ENCODE assay signal across 7 cellular contexts in the genomic region with DNA sequence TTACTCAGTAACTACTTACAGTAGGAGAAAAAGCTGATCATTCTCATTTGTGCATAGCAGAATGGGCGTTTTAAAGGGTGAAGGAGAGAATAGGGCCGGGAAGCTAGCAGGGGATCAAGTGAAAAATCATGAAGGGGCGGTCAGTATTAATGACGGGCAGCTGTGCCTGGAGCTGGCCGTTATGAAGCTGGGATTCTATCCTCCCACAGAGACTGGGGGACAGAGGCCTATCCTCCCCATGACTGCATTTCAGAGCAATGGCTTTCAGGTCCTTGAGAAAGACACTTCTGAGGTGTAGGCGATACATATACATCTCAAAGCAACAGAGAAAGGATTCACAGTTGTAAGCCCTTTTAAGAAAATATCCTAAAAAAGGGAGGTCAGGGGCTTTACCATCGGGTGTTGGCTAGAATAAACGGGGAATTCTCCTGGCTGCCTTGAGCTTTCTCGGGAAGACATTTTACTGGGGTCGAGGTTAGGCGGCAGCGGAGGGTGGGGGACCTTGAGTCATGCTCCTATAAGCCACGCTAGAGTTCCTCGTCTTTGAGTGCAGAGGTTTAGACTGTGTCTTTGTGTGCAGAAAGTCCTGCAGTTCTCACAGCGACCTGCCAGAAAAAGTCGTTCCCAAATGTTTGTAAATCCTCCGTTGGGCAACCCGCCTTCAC. TPM values are rescaled to one million over a fixed set of nuclear protein-coding genes. Genes with fewer than 3 reads are reported as not detected.
DNase-seq lines count a peak whose midpoint lies in the region; ATAC-seq and TF ChIP-seq lines count a peak whose summit lies in the region.

No MANE protein-coding gene starts in this region.

- DNase-seq in HFFc6 (no peak), immature natural killer cell (no peak), NCI-H2107 (lab: John Stamatoyannopoulos, UW) (no peak), ureter (ENCODE audit: low spot score) (no peak)
- DNase-seq in activated T-helper 2 cell treated with anti-CD3 and anti-CD28 coated beads, Interferon-gamma antibody, Interleukin-2, Interleukin-4, amounts not matched to agents 10 μg/mL and 5 μg/mL and 100 μg/mL, durations not matched to agents 14 hours and 24 hours and 36 hours (ENCODE audit: low spot score): no peak
- DNase-seq in stimulated activated naive CD8-positive, alpha-beta T cell treated with anti-CD3 and anti-CD28 coated beads, Interleukin-15, amount 100 ng/mL, for 72 hours: no peak

- no peak for TF ChIP-seq CTCF in HFFc6 (IDR thresholded peaks at IDR 0.05)

- H3K36me3 Mint-ChIP-seq in HFFc6 (ENCODE audit: low read depth): no peaks in the 10 kb centered on the region
- H3K36me3 Mint-ChIP-seq in activated T-helper 2 cell treated with anti-CD3 and anti-CD28 coated beads, Interferon-gamma antibody, Interleukin-2, Interleukin-4, amounts not matched to agents 10 μg/mL and 5 μg/mL and 100 μg/mL, durations not matched to agents 14 hours and 24 hours and 36 hours (ENCODE audit: low read depth): no peaks in the 10 kb centered on the region
- H3K36me3 Mint-ChIP-seq in immature natural killer cell: peaks cover 0 to 4% (median 0%) of the 10 kb centered on the region in 3 donors

- H3K4me1 Mint-ChIP-seq in HFFc6 (ENCODE audit: low read depth) (peaks cover 24% of the 10 kb centered on the region), immature natural killer cell (peaks cover 12 to 13% of the 10 kb centered on the region in 2 donors)
- no peaks in the 10 kb centered on the region for H3K4me1 Mint-ChIP-seq in activated T-helper 2 cell treated with anti-CD3 and anti-CD28 coated beads, Interferon-gamma antibody, Interleukin-2, Interleukin-4, amounts not matched to agents 10 μg/mL and 5 μg/mL and 100 μg/mL, durations not matched to agents 14 hours and 24 hours and 36 hours (ENCODE audit: low read depth)
- peaks cover 14% of the 10 kb centered on the region for H3K4me1 Mint-ChIP-seq in stimulated activated naive CD8-positive, alpha-beta T cell treated with anti-CD3 and anti-CD28 coated beads, Interleukin-15, amount 100 ng/mL, for 72 hours

- ATAC-seq in stimulated activated naive CD8-positive, alpha-beta T cell treated with anti-CD3 and anti-CD28 coated beads, Interleukin-15, amount 100 ng/mL, for 72 hours: no peak
- no peak for ATAC-seq in GM19467 (IDR thresholded peaks at IDR 0.05; ENCODE audit: unreplicated experiment)

- intact Hi-C loops in activated T-helper 2 cell treated with anti-CD3 and anti-CD28 coated beads, Interferon-gamma antibody, Interleukin-2, Interleukin-4, amounts not matched to agents 10 μg/mL and 5 μg/mL and 100 μg/mL, durations not matched to agents 14 hours and 24 hours and 36 hours (cut with micrococcal nuclease): no loop called here

- H3K27me3 Mint-ChIP-seq in HFFc6 (ENCODE audit: insufficient read depth) (peaks cover 5% of the 10 kb centered on the region), immature natural killer cell (ENCODE audit: low read depth in 3 of 3) (peaks cover 8 to 39% (median 13%) of the 10 kb centered on the region in 3 donors)
- H3K27me3 Mint-ChIP-seq in activated T-helper 2 cell treated with anti-CD3 and anti-CD28 coated beads, Interferon-gamma antibody, Interleukin-2, Interleukin-4, amounts not matched to agents 10 μg/mL and 5 μg/mL and 100 μg/mL, durations not matched to agents 14 hours and 24 hours and 36 hours (ENCODE audit: low read depth): peaks cover 44% of the 10 kb centered on the region
- peaks cover 76% of the 10 kb centered on the region for H3K27me3 Mint-ChIP-seq in stimulated activated naive CD8-positive, alpha-beta T cell treated with anti-CD3 and anti-CD28 coated beads, Interleukin-15, amount 100 ng/mL, for 72 hours

- H3K4me3 Mint-ChIP-seq in HFFc6 (peak overlapping the region; percentile 91), immature natural killer cell (peak overlapping the region; percentile 72 to 85 (median 74))
- H3K4me3 Mint-ChIP-seq in activated T-helper 2 cell treated with anti-CD3 and anti-CD28 coated beads, Interferon-gamma antibody, Interleukin-2, Interleukin-4, amounts not matched to agents 10 μg/mL and 5 μg/mL and 100 μg/mL, durations not matched to agents 14 hours and 24 hours and 36 hours (ENCODE audit: low read depth): peak overlapping the region; percentile 22
- peak overlapping the region; percentile 55 to 74 for H3K4me3 Mint-ChIP-seq in stimulated activated naive CD8-positive, alpha-beta T cell treated with anti-CD3 and anti-CD28 coated beads, Interleukin-15, amount 100 ng/mL, for 72 hours

- H3K27ac Mint-ChIP-seq in HFFc6: peak overlapping the region; percentile 80
- no peak overlapping the region for H3K27ac Mint-ChIP-seq in activated T-helper 2 cell treated with anti-CD3 and anti-CD28 coated beads, Interferon-gamma antibody, Interleukin-2, Interleukin-4, amounts not matched to agents 10 μg/mL and 5 μg/mL and 100 μg/mL, durations not matched to agents 14 hours and 24 hours and 36 hours
- H3K27ac Mint-ChIP-seq in immature natural killer cell: no peak overlapping the region
- no peak overlapping the region for H3K27ac Mint-ChIP-seq in stimulated activated naive CD8-positive, alpha-beta T cell treated with anti-CD3 and anti-CD28 coated beads, Interleukin-15, amount 100 ng/mL, for 72 hours

- no peaks in the 10 kb centered on the region for H3K9me3 Mint-ChIP-seq in HFFc6
- no peaks in the 10 kb centered on the region for H3K9me3 Mint-ChIP-seq in activated T-helper 2 cell treated with anti-CD3 and anti-CD28 coated beads, Interferon-gamma antibody, Interleukin-2, Interleukin-4, amounts not matched to agents 10 μg/mL and 5 μg/mL and 100 μg/mL, durations not matched to agents 14 hours and 24 hours and 36 hours
- no peaks in the 10 kb centered on the region for H3K9me3 Mint-ChIP-seq in immature natural killer cell
- no peaks in the 10 kb centered on the region for H3K9me3 Mint-ChIP-seq in stimulated activated naive CD8-positive, alpha-beta T cell treated with anti-CD3 and anti-CD28 coated beads, Interleukin-15, amount 100 ng/mL, for 72 hours

RNA-seq across cellular contexts. Expression of a gene that starts 0.6 kb away (rescaled TPM):
- total RNA-seq in HFFc6 (2021; fragmentation: NEBNext Ultra II Directional; extraction: Animal tissue kit (Norgen Biotek cat#: 25700)): 1 to 10 TPM; 3.2 to 5.2 (median 3.8) TPM
- not detected in 2 replicates for total RNA-seq in activated T-helper 2 cell treated with anti-CD3 and anti-CD28 coated beads, Interferon-gamma antibody, Interleukin-2, Interleukin-4, amounts not matched to agents 10 μg/mL and 5 μg/mL and 100 μg/mL, durations not matched to agents 14 hours and 24 hours and 36 hours
- 1 to 10 TPM in 2 of 3 donors, under 1 TPM in 1; 0.28 to 2.3 (median 1.5) TPM for polyA plus RNA-seq in immature natural killer cell
- 18.8 TPM for total RNA-seq in ureter

RNA-seq across cellular contexts. Expression of a gene that starts 39.2 kb away (rescaled TPM):
- 1 to 10 TPM; 1.1 to 1.9 (median 1.7) TPM for total RNA-seq in HFFc6 (2021; fragmentation: NEBNext Ultra II Directional; extraction: Animal tissue kit (Norgen Biotek cat#: 25700))
- not detected in 2 replicates for total RNA-seq in activated T-helper 2 cell treated with anti-CD3 and anti-CD28 coated beads, Interferon-gamma antibody, Interleukin-2, Interleukin-4, amounts not matched to agents 10 μg/mL and 5 μg/mL and 100 μg/mL, durations not matched to agents 14 hours and 24 hours and 36 hours
- polyA plus RNA-seq in immature natural killer cell: under 1 TPM in 1 of 3 donors, not detected in 2; 0.37 TPM
- total RNA-seq in ureter: 29.0 TPM

RNA-seq across cellular contexts. Expression of a gene that starts 57.4 kb away (rescaled TPM):
- under 1 TPM; 0.08 to 0.50 (median 0.19) TPM for total RNA-seq in HFFc6 (2021; fragmentation: NEBNext Ultra II Directional; extraction: Animal tissue kit (Norgen Biotek cat#: 25700))
- total RNA-seq in activated T-helper 2 cell treated with anti-CD3 and anti-CD28 coated beads, Interferon-gamma antibody, Interleukin-2, Interleukin-4, amounts not matched to agents 10 μg/mL and 5 μg/mL and 100 μg/mL, durations not matched to agents 14 hours and 24 hours and 36 hours: 0.11 TPM in 1 of 2 replicates, not detected in the other
- 1 to 10 TPM in 1 of 3 donors, under 1 TPM in 1, not detected in 1; 0.12 to 1.5 TPM for polyA plus RNA-seq in immature natural killer cell
- 13.1 TPM for total RNA-seq in ureter

Comparison
In these comparisons a context has a peak if more than half of its experiments do, and no peak if none do; other contexts are left out.
1. H3K4me3 Mint-ChIP-seq: peak in every context shown above with its lines; median percentile 91 in HFFc6; 74 in immature natural killer cell; 64 in stimulated activated naive CD8-positive, alpha-beta T cell treated with anti-CD3 and anti-CD28 coated beads, Interleukin-15, amount 100 ng/mL, for 72 hours; 22 in activated T-helper 2 cell treated with anti-CD3 and anti-CD28 coated beads, Interferon-gamma antibody, Interleukin-2, Interleukin-4, amounts not matched to agents 10 μg/mL and 5 μg/mL and 100 μg/mL, durations not matched to agents 14 hours and 24 hours and 36 hours.
2. RNA of a gene that starts 39.2 kb away (total RNA-seq): 29.0 TPM in ureter (single experiment); 1.1 to 1.9 TPM in HFFc6 and not detected in activated T-helper 2 cell treated with anti-CD3 and anti-CD28 coated beads, Interferon-gamma antibody, Interleukin-2, Interleukin-4, amounts not matched to agents 10 μg/mL and 5 μg/mL and 100 μg/mL, durations not matched to agents 14 hours and 24 hours and 36 hours; every median in the first group is over 10 times any median in the second.